ENCODE assay signal across 2 cellular contexts in genomic region chr5:176588297-176588696, GRCh38.
TF ChIP-seq lines count a peak whose summit lies in the region.

No MANE protein-coding gene starts in this region.

TF ChIP-seq in HEK293, 187 proteins besides CTCF, POLR2A, EP300 and RAD21 (continues in another document):
- TF ChIP-seq SCRT2 (tag by site-specific recombination; IDR thresholded peaks at IDR 0.05) (no peak), ZBTB20 (tag by site-specific recombination; IDR thresholded peaks at IDR 0.05) (no peak), PRDM6 (tag by site-specific recombination; IDR thresholded peaks at IDR 0.05) (no peak), GLI4 (tag by site-specific recombination; IDR thresholded peaks at IDR 0.05) (no peak), ZNF664 (tag by site-specific recombination; IDR thresholded peaks at IDR 0.05) (no peak), ZNF626 (tag by site-specific recombination; IDR thresholded peaks at IDR 0.05) (no peak), ZNF514 (tag by site-specific recombination; IDR thresholded peaks at IDR 0.05) (no peak), ZNF488 (tag by site-specific recombination; IDR thresholded peaks at IDR 0.05) (no peak), ZBTB1 (tag by site-specific recombination; IDR thresholded peaks at IDR 0.05) (no peak; the same call in 1 of the 2 replicates), KLF10 (tag by site-specific recombination; IDR thresholded peaks at IDR 0.05) (no peak), ZNF704 (tag by site-specific recombination; IDR thresholded peaks at IDR 0.05) (no peak), ZSCAN5A (tag by site-specific recombination; IDR thresholded peaks at IDR 0.05) (no peak), ZNF776 (tag by site-specific recombination; IDR thresholded peaks at IDR 0.05; ENCODE audit: borderline replicate concordance) (0 out of 2 replicates have a peak, but pooled peaks have one; percentile 56), EGR2 (tag by site-specific recombination; IDR thresholded peaks at IDR 0.05; ENCODE audit: low read depth) (0 out of 2 replicates have a peak, but pooled peaks have one; percentile 16), ZNF2 (tag by site-specific recombination; IDR thresholded peaks at IDR 0.05) (no peak), ZSCAN18 (tag by site-specific recombination; IDR thresholded peaks at IDR 0.05) (no peak), ZSCAN16 (tag by site-specific recombination; IDR thresholded peaks at IDR 0.05) (no peak), OSR2 (tag by site-specific recombination; IDR thresholded peaks at IDR 0.05) (no peak), ZNF37A (tag by site-specific recombination; IDR thresholded peaks at IDR 0.05) (no peak), ZNF513 (tag by site-specific recombination; IDR thresholded peaks at IDR 0.05) (no peak)

TF ChIP-seq in GM12878, 131 proteins besides CTCF, POLR2A, EP300 and RAD21:
- TF ChIP-seq ZBTB4 (CRISPR knock-in tag; IDR thresholded peaks at IDR 0.05), result no peak
- no peak for TF ChIP-seq E2F4 (IDR thresholded peaks at IDR 0.05; ENCODE audit: low read depth, low read length)
- TF ChIP-seq CBFB (IDR thresholded peaks at IDR 0.05; ENCODE audit: low read depth), result no peak
- TF ChIP-seq BCL3 (IDR thresholded peaks at IDR 0.05; ENCODE audit: borderline replicate concordance, insufficient read depth, low read depth, low read length, poor library complexity, severe bottlenecking), result peak; percentile 53
- TF ChIP-seq RB1 (IDR thresholded peaks at IDR 0.05; ENCODE audit: borderline replicate concordance), result no peak
- TF ChIP-seq IKZF2 (IDR thresholded peaks at IDR 0.05), result no peak
- no peak for TF ChIP-seq RFX5 (IDR thresholded peaks at IDR 0.05; ENCODE audit: low read depth, low read length)
- TF ChIP-seq USF1 (IDR thresholded peaks at IDR 0.05; ENCODE audit: borderline replicate concordance, extremely low read length, insufficient read depth, low read depth, low read length), result no peak
- TF ChIP-seq PML (IDR thresholded peaks at IDR 0.05; ENCODE audit: low read length), result no peak
TF ChIP-seq in GM12878: peak in this region for 1.
